Comparison of ENCODE assay signal across 19 cellular contexts in genomic region chr6:6179858-6180257, GRCh38.
DNase-seq lines count a peak whose midpoint lies in the region; ATAC-seq, FAIRE-seq and TF ChIP-seq lines count a peak whose summit lies in the region.
"Had no signal": no experiment of that assay in that cellular context is flagged by ENCODE, and none has a peak within 500 bp of the region (broad histone marks: within the 10 kb centered on the region; RNA-seq: fewer than 3 reads in every experiment).

No MANE protein-coding gene starts in this region.

- no peaks in the 10 kb centered on the region for H3K79me2 ChIP-seq in HepG2 (ENCODE audit: insufficient read depth, low read length)

- H4K20me1 ChIP-seq in HepG2 (ENCODE audit: insufficient read depth, low read length) = no peaks in the 10 kb centered on the region

- H3K27me3 ChIP-seq in HepG2 (ENCODE audit: control insufficient read depth in 1 of 2, insufficient read depth in 2 of 2, low read length in 2 of 2) (peaks cover 2 to 23% of the 10 kb centered on the region in 2 experiments; a peak in 4 of 5 replicates), right lobe of liver (no peaks in the 10 kb centered on the region)
- H3K27me3 ChIP-seq: BLaER1 treated with 17β-estradiol and CSF1 and Interleukin-3, amounts not matched to agents 10 nM and 100 nM; MG63 had no signal

- peaks cover 21% of the 10 kb centered on the region for H3K4me1 Mint-ChIP-seq in glutamatergic neuron (ENCODE audit: low read depth, unreplicated experiment)

- H3K4me3 ChIP-seq in HepG2 (replicated peaks in 1 of 3; ENCODE audit: insufficient read depth in 1 of 3, low read depth in 2 of 3, low read length in 3 of 3) = no peak overlapping the region
- no peak overlapping the region for H3K4me3 ChIP-seq in right lobe of liver
- H3K4me3 ChIP-seq: BLaER1 treated with 17β-estradiol and CSF1 and Interleukin-3, amounts not matched to agents 10 nM and 100 nM; MG63 had no signal

- H3K27me3 Mint-ChIP-seq in glutamatergic neuron (ENCODE audit: unreplicated experiment) = peaks cover 8% of the 10 kb centered on the region

- no peak overlapping the region for H3K4me2 ChIP-seq in HepG2 (ENCODE audit: low read depth, low read length)
- H3K4me2 ChIP-seq: BLaER1 treated with 17β-estradiol and CSF1 and Interleukin-3, amounts not matched to agents 10 nM and 100 nM had no signal

- WGBS in HepG2 (ENCODE audit: low lambda C conversion rate) = 18% methylated on average over 6 of the region's 6 CpGs
- WGBS in right lobe of liver (ENCODE audit: insufficient coverage, low coverage, low lambda C conversion rate, missing lambda C conversion rate) = 59% methylated on average over 6 of the region's 6 CpGs

- no peak for TF ChIP-seq EP300 in HepG2 (IDR thresholded peaks at IDR 0.05; ENCODE audit: low read depth in 2 of 2, low read length in 2 of 2)
- no peak for TF ChIP-seq EP300 in HepG2 (CRISPR knock-in tag; IDR thresholded peaks at IDR 0.05; ENCODE audit: borderline replicate concordance)

- no peaks in the 10 kb centered on the region for H3K36me3 Mint-ChIP-seq in glutamatergic neuron (ENCODE audit: unreplicated experiment)

- no peak for FAIRE-seq in HepG2 (lab: Jason Lieb, UNC)
- FAIRE-seq: GM12891 had no signal

- H3K36me3 ChIP-seq in HepG2 (replicated peaks in 1 of 2; ENCODE audit: control insufficient read depth in 1 of 2, insufficient read depth in 2 of 2, low read length in 2 of 2) (no peaks in the 10 kb centered on the region), right lobe of liver (no peaks in the 10 kb centered on the region)
- H3K36me3 ChIP-seq: MG63 had no signal

- peak overlapping the region; percentile 91 for H3K27ac Mint-ChIP-seq in glutamatergic neuron (ENCODE audit: unreplicated experiment)

- no TSS peak for BruUV-seq in HepG2 (replicated peaks; lab: Mats Ljungman, UMichigan)

- DNase-seq in HepG2 (ENCODE audit: low spot score) = no peak
- no peak for DNase-seq in right lobe of liver
- peak; percentile 49 for DNase-seq in NCI-H524 treated with DMSO at 0.1 percent for 48 hours (lab: John Stamatoyannopoulos, UW)
- DNase-seq in glutamatergic neuron = no peak
- no peak for DNase-seq in C1 segment of cervical spinal cord (lab: John Stamatoyannopoulos, UW)
- DNase-seq in NCI-H146 (lab: John Stamatoyannopoulos, UW) = no peak
- no peak for DNase-seq in superior temporal gyrus (ENCODE audit: extremely low spot score)
- DNase-seq: DMS153, KBM-7, MG63, NCI-H1105 treated with DMSO at 0.1 percent for 48 hours, NCI-H2081, NCI-H345, NCI-H774, SHP77 had no signal

- TF ChIP-seq CTCF in HepG2 (CRISPR knock-in tag; IDR thresholded peaks at IDR 0.05) (no peak), right lobe of liver (IDR thresholded peaks at IDR 0.05) (no peak), glutamatergic neuron (IDR thresholded peaks at IDR 0.05; ENCODE audit: partially characterized antibody, unreplicated experiment) (no peak)

- no peak for TF ChIP-seq RAD21 in HepG2 (CRISPR knock-in tag; IDR thresholded peaks at IDR 0.05)

- H3K9me3 ChIP-seq in HepG2 (ENCODE audit: low read length) (no peaks in the 10 kb centered on the region), right lobe of liver (no peaks in the 10 kb centered on the region)
- H3K9me3 ChIP-seq: BLaER1 treated with 17β-estradiol and CSF1 and Interleukin-3, amounts not matched to agents 10 nM and 100 nM; MG63 had no signal

- intact Hi-C loops in HepG2 (cut with micrococcal nuclease; ENCODE audit: unreplicated experiment) = no loop called here
- intact Hi-C loops in right lobe of liver (cut with DNase I) = no loop called here

- CTCF ChIA-PET in HepG2 (lab: Yijun Ruan, JAX; ENCODE audit: low intra/inter-chr PET ratio, low total read pairs) = no interaction called here

- in situ Hi-C loops in HepG2 (cut with HindIII; ENCODE audit: extremely low pct_ligation_motif_present, low pct_unique_long_range_greater_than_20kb) = no loop called here

- POLR2A ChIA-PET in HepG2 (lab: Yijun Ruan, JAX) = no interaction called here

- peaks cover 4% of the 10 kb centered on the region for H3K9me3 Mint-ChIP-seq in glutamatergic neuron (ENCODE audit: unreplicated experiment)

- peak; percentile 62; the same call in 2 of the 3 replicates for ATAC-seq in HepG2
- no peak for ATAC-seq in right lobe of liver
- ATAC-seq in GM21529 (IDR thresholded peaks at IDR 0.05; ENCODE audit: unreplicated experiment) = no peak
- ATAC-seq: Panc1 had no signal

- no peak for TF ChIP-seq POLR2A in HepG2 (IDR thresholded peaks at IDR 0.05; ENCODE audit: insufficient read depth in 1 of 2, low read depth in 2 of 2, low read length in 2 of 2)
- TF ChIP-seq POLR2A in right lobe of liver (IDR thresholded peaks at IDR 0.05) = no peak

- H2AFZ ChIP-seq in HepG2 (ENCODE audit: low read length) = no peak overlapping the region

- H3K27ac ChIP-seq in HepG2 (ENCODE audit: extremely low read length, insufficient read depth, low read length) (no peak overlapping the region), right lobe of liver (no peak overlapping the region)
- H3K27ac ChIP-seq: BLaER1 treated with 17β-estradiol and CSF1 and Interleukin-3, amounts not matched to agents 10 nM and 100 nM had no signal

- H3K4me1 ChIP-seq in HepG2 (ENCODE audit: insufficient read depth, low read length) = no peaks in the 10 kb centered on the region
- no peaks in the 10 kb centered on the region for H3K4me1 ChIP-seq in right lobe of liver
- H3K4me1 ChIP-seq: BLaER1 treated with 17β-estradiol and CSF1 and Interleukin-3, amounts not matched to agents 10 nM and 100 nM had no signal

- peak overlapping the region; percentile 43 for H3K4me3 Mint-ChIP-seq in glutamatergic neuron (ENCODE audit: unreplicated experiment)

- no peak overlapping the region for H3K9ac ChIP-seq in HepG2 (ENCODE audit: insufficient read depth, low read depth, low read length)
- H3K9ac ChIP-seq: BLaER1 treated with 17β-estradiol and CSF1 and Interleukin-3, amounts not matched to agents 10 nM and 100 nM had no signal

TF ChIP-seq in HepG2, 621 proteins besides CTCF, POLR2A, EP300 and RAD21:
- no peak for TF ChIP-seq ZFY (CRISPR knock-in tag; IDR thresholded peaks at IDR 0.05)
- TF ChIP-seq ZNF569 (CRISPR knock-in tag; IDR thresholded peaks at IDR 0.05; ENCODE audit: borderline replicate concordance) = no peak
- no peak for TF ChIP-seq ZNF446 (CRISPR knock-in tag; IDR thresholded peaks at IDR 0.05)
- no peak for TF ChIP-seq PHF5A (CRISPR knock-in tag; IDR thresholded peaks at IDR 0.05; ENCODE audit: low read depth, unreplicated experiment)
- no peak for TF ChIP-seq AFF4 (CRISPR knock-in tag; IDR thresholded peaks at IDR 0.05)
- TF ChIP-seq AGO1 (IDR thresholded peaks at IDR 0.05; ENCODE audit: low read depth, low read length, poor library complexity, severe bottlenecking) = no peak
- TF ChIP-seq ZNF777 (CRISPR knock-in tag; IDR thresholded peaks at IDR 0.05) = no peak
- TF ChIP-seq TFDP2 (CRISPR knock-in tag; IDR thresholded peaks at IDR 0.05) = no peak
